34 cellular contexts compared by ENCODE assay signal in genomic region chr18:5137261-5137660, GRCh38. TPM values are rescaled to one million over a fixed set of nuclear protein-coding genes. Genes with fewer than 3 reads are reported as not detected.
"Had no signal": no experiment of that assay in that cellular context is flagged by ENCODE, and none has a peak within 500 bp of the region (broad histone marks: within the 10 kb centered on the region; RNA-seq: fewer than 3 reads in every experiment).

No MANE protein-coding gene starts in this region.

- H3K36me3 ChIP-seq: adrenal gland, brain microvascular endothelial cell, breast epithelium had no signal

- H3K4me3 ChIP-seq: adrenal gland, body of pancreas, breast epithelium had no signal

- H3K27ac ChIP-seq: adrenal gland, body of pancreas, brain microvascular endothelial cell, breast epithelium, VCaP had no signal

- H3K4me1 ChIP-seq: adrenal gland, body of pancreas, breast epithelium had no signal

- H3K27me3 ChIP-seq: adrenal gland, body of pancreas, brain microvascular endothelial cell, breast epithelium had no signal

- H3K9me3 ChIP-seq: adrenal gland, body of pancreas, breast epithelium had no signal

- ATAC-seq: activated CD8-positive, alpha-beta T cell treated with anti-CD3 and anti-CD28 coated beads for 36 hours; activated naive CD4-positive, alpha-beta T cell treated with anti-CD3 and anti-CD28 coated beads, Interleukin-2, amount 50 U/mL, for 72 hours; activated T-cell treated with anti-CD3 and anti-CD28 coated beads, Interleukin-2, amount 50 U/mL, for 4 hours; activated T-cell treated with anti-CD3 and anti-CD28 coated beads, Interleukin-2, amount 50 U/mL, for 72 hours; activated T-helper 17 cell treated with anti-CD3 and anti-CD28 coated beads, Interleukin-2, amount 50 U/mL, for 72 hours; body of pancreas had no signal

- DNase-seq: activated B cell treated with CpG ODN at 0.5 μM for 24 hours; activated CD4-positive, alpha-beta memory T cell treated with anti-CD3 and anti-CD28 coated beads for 36 hours; activated CD4-positive, alpha-beta T cell treated with anti-CD3 and anti-CD28 coated beads for 4 hours; activated CD4-positive, alpha-beta T cell treated with anti-CD3 and anti-CD28 coated beads, Interleukin-2, amount 10 ng/mL, durations not matched to agents 24 days and 14 days; activated CD4-positive, alpha-beta T cell treated with anti-CD3 and anti-CD28 coated beads, Interleukin-2, amount 50 U/mL, for 1 hour; activated CD4-positive, alpha-beta T cell treated with anti-CD3 and anti-CD28 coated beads, Interleukin-2, amount 50 U/mL, for 4 hours; activated CD4-positive, CD25-positive, alpha-beta regulatory T cell treated with anti-CD3 and anti-CD28 coated beads, Interleukin-2, amount 50 U/mL, for 72 hours; activated CD8-positive, alpha-beta memory T cell treated with anti-CD3 and anti-CD28 coated beads, Interleukin-2, amount 50 U/mL, for 4 hours; activated CD8-positive, alpha-beta T cell treated with anti-CD3 and anti-CD28 coated beads for 36 hours; activated effector memory CD4-positive, alpha-beta T cell treated with anti-CD3 and anti-CD28 coated beads, Interleukin-2, amount 50 U/mL, for 16 hours; activated gamma-delta T cell treated with Interleukin-2 at 50 U/mL for 16 hours; activated naive CD4-positive, alpha-beta T cell; activated naive CD4-positive, alpha-beta T cell treated with anti-CD3 and anti-CD28 coated beads for 36 hours; activated naive CD4-positive, alpha-beta T cell treated with anti-CD3 and anti-CD28 coated beads, Interleukin-2, amount 50 U/mL, for 16 hours; activated naive CD8-positive, alpha-beta T cell treated with anti-CD3 and anti-CD28 coated beads for 36 hours; activated T-cell treated with anti-CD3 and anti-CD28 coated beads for 4 hours; activated T-cell treated with anti-CD3 and anti-CD28 coated beads, Interleukin-2, amount 50 U/mL, for 1 hour; activated T-cell treated with anti-CD3 and anti-CD28 coated beads, Interleukin-2, amount 50 U/mL, for 4 hours; activated T-cell treated with anti-CD3 and anti-CD28 coated beads, Interleukin-2, amount 50 U/mL, for 72 hours; amniotic stem cell; aorta; body of pancreas; brain microvascular endothelial cell; T-helper 1 cell; T-helper 2 cell; T-helper 9 cell had no signal

RNA-seq across cellular contexts. Expression of gene AKAIN1, which starts 59.8 kb away (rescaled TPM):
- total RNA-seq: activated B cell treated with CpG ODN at 0.5 μM for 24 hours; activated CD4-positive, alpha-beta memory T cell treated with anti-CD3 and anti-CD28 coated beads for 36 hours; activated CD4-positive, alpha-beta T cell treated with anti-CD3 and anti-CD28 coated beads, Interleukin-2, amount 10 ng/mL, durations not matched to agents 24 days and 14 days; activated CD8-positive, alpha-beta memory T cell treated with anti-CD3 and anti-CD28 coated beads for 36 hours; activated CD8-positive, alpha-beta T cell treated with anti-CD3 and anti-CD28 coated beads for 36 hours; activated naive CD4-positive, alpha-beta T cell treated with anti-CD3 and anti-CD28 coated beads for 36 hours; activated naive CD4-positive, alpha-beta T cell treated with anti-CD3 and anti-CD28 coated beads, Interleukin-2, amount 50 U/mL, for 72 hours; activated naive CD8-positive, alpha-beta T cell treated with anti-CD3 and anti-CD28 coated beads for 36 hours; activated T-cell treated with anti-CD3 and anti-CD28 coated beads, Interleukin-2, amount 50 U/mL, for 4 hours; activated T-cell treated with anti-CD3 and anti-CD28 coated beads, Interleukin-2, amount 50 U/mL, for 72 hours; activated T-helper 1 cell treated with anti-CD3 and anti-CD28 coated beads, Interleukin-12 subunit alpha, Interleukin-12 subunit beta, Interleukin-2, Interleukin-4 antibody, amounts not matched to agents 30 ng/mL and 10 ng/mL and 1 ng/mL, durations not matched to agents 14 hours and 24 hours and 36 hours; activated T-helper 17 cell treated with anti-CD3 and anti-CD28 coated beads, Interleukin-2, amount 50 U/mL, for 72 hours; aorta; astrocyte; breast epithelium had no signal
- polyA plus RNA-seq: aorta had no signal
